In genomic region chr1:76059461-76059860, GRCh38 we compare ENCODE assay signal across 26 cellular contexts. TPM values are rescaled to one million over a fixed set of nuclear protein-coding genes. Genes with fewer than 3 reads are reported as not detected.
DNase-seq lines count a peak whose midpoint lies in the region; ATAC-seq and TF ChIP-seq lines count a peak whose summit lies in the region.
"Had no signal": no experiment of that assay in that cellular context is flagged by ENCODE, and none has a peak within 500 bp of the region (broad histone marks: within the 10 kb centered on the region; RNA-seq: fewer than 3 reads in every experiment).

No MANE protein-coding gene starts in this region.

- DNase-seq in NCI-H748 (lab: John Stamatoyannopoulos, UW; ENCODE audit: unreplicated experiment) (peak; percentile 65), NCI-H748 treated with DMSO at 0.1 percent for 48 hours (lab: John Stamatoyannopoulos, UW) (no peak), NCI-H510A treated with DMSO at 0.1 percent for 48 hours (lab: John Stamatoyannopoulos, UW) (peak; percentile 54), left kidney (ENCODE audit: low read depth, low spot score) (peak; percentile 42), cerebellum (ENCODE audit: low spot score) (no peak), BE2C (no peak)
- no peak for DNase-seq in activated CD8-positive, alpha-beta memory T cell treated with anti-CD3 and anti-CD28 coated beads, Interleukin-2, amount 50 U/mL, for 4 hours
- DNase-seq: activated CD4-positive, alpha-beta T cell treated with anti-CD3 and anti-CD28 coated beads, Interleukin-2, amount 10 ng/mL, durations not matched to agents 7 days and 5 days; activated gamma-delta T cell treated with Interleukin-2 at 50 U/mL for 16 hours; activated T-cell treated with anti-CD3 and anti-CD28 coated beads, Interleukin-2, amount 50 U/mL, for 4 hours; dermis blood vessel endothelial cell; esophagus squamous epithelium; mammary epithelial cell; NCI-H1694 treated with DMSO at 0.1 percent for 48 hours; NCI-H2171 treated with DMSO at 0.1 percent for 48 hours; occipital lobe; PC-9; Right ventricle myocardium superior; SW 1271; uterus had no signal

- ATAC-seq in GM18502 (IDR thresholded peaks at IDR 0.05; ENCODE audit: poor library complexity, unreplicated experiment): no peak
- ATAC-seq: activated T-cell treated with anti-CD3 and anti-CD28 coated beads, Interleukin-2, amount 50 U/mL, for 4 hours; gastroesophageal sphincter had no signal

- no peaks in the 10 kb centered on the region for H3K27me3 ChIP-seq in BE2C
- H3K27me3 ChIP-seq: esophagus squamous epithelium, gastroesophageal sphincter, hepatocyte, uterus had no signal

- no peaks in the 10 kb centered on the region for H3K4me1 ChIP-seq in BE2C
- H3K4me1 ChIP-seq: esophagus squamous epithelium, gastroesophageal sphincter, HAP-1, uterus had no signal

- H3K4me3 ChIP-seq in BE2C (ENCODE audit: low read depth, low read length): no peak overlapping the region
- H3K4me3 ChIP-seq: esophagus squamous epithelium, gastroesophageal sphincter, HAP-1, hepatocyte, PC-9, thoracic aorta, uterus had no signal

- no peaks in the 10 kb centered on the region for H3K36me3 ChIP-seq in BE2C
- H3K36me3 ChIP-seq: esophagus squamous epithelium, gastroesophageal sphincter, HAP-1, thoracic aorta, uterus had no signal

- H3K9me3 ChIP-seq in BE2C: no peaks in the 10 kb centered on the region
- H3K9me3 ChIP-seq: esophagus squamous epithelium, gastroesophageal sphincter, HAP-1, thoracic aorta, uterus had no signal

- no peak for TF ChIP-seq CTCF in BE2C (IDR thresholded peaks at IDR 0.05; ENCODE audit: low read depth, low read length)

RNA-seq across cellular contexts. Expression of gene ST6GALNAC3, which starts 15.1 kb away (rescaled TPM):
- 15.2 TPM for total RNA-seq in cerebellum
- polyA plus RNA-seq in BE2C (2012; ENCODE audit: insufficient read depth, insufficient read length, low read depth): 1.4 TPM
- total RNA-seq: myocyte had no signal

Comparison
In these comparisons a context has a peak if more than half of its experiments do, and no peak if none do; other contexts are left out.
1. DNase-seq: peak in NCI-H748 (single experiment), NCI-H510A treated with DMSO at 0.1 percent for 48 hours (single experiment) and left kidney (single experiment); none in NCI-H748 treated with DMSO at 0.1 percent for 48 hours (single experiment), activated CD8-positive, alpha-beta memory T cell treated with anti-CD3 and anti-CD28 coated beads, Interleukin-2, amount 50 U/mL, for 4 hours (single experiment), cerebellum (single experiment) and BE2C (single experiment).